Comparison of ENCODE assay signal across 8 cellular contexts in the genomic region with DNA sequence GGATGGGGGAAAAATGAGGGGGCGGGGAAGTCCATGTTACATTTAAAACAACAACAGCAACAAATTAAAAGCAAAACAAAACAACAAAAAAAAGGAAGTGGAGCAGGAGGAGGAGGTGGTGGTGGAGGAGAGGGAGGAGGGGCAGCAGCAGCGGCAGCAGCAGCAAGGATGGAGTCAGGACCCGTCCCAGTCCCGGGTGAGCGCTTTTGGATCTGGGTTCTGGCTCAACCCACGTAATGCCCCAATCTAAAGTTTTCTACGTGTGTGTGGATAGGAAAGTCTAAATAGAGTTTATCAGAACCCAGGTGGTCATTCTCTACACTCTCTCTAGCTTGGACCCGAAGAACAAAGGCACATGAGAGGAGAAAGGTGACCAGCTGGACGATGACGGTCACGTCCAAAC. TPM values are rescaled to one million over a fixed set of nuclear protein-coding genes. Genes with fewer than 3 reads are reported as not detected.
DNase-seq lines count a peak whose midpoint lies in the region; ATAC-seq and TF ChIP-seq lines count a peak whose summit lies in the region.

No MANE protein-coding gene starts in this region.

- peaks cover 61% of the 10 kb centered on the region for H3K4me1 ChIP-seq in mononuclear cell (ENCODE audit: insufficient read depth, low read length)
- H3K4me1 ChIP-seq in thyroid gland: peaks cover 11 to 40% of the 10 kb centered on the region in 2 donors

- H3K36me3 ChIP-seq in thyroid gland: no peaks in the 10 kb centered on the region

- ATAC-seq in HG02678 (IDR thresholded peaks at IDR 0.05; ENCODE audit: unreplicated experiment) (no peak), HG03039 (IDR thresholded peaks at IDR 0.05; ENCODE audit: unreplicated experiment) (no peak)

- DNase-seq in D341Med (ENCODE audit: low spot score) (peak; percentile 46), HL-60 (ENCODE audit: low read depth in 1 of 2, low spot score in 1 of 2) (peak in 1 of 2 experiments; percentile 62), thyroid gland (no peak), nucleus accumbens (lab: John Stamatoyannopoulos, UW) (no peak)
- DNase-seq in activated T-helper 1 cell treated with anti-CD3 and anti-CD28 coated beads, Interleukin-12 subunit alpha, Interleukin-12 subunit beta, Interleukin-2, Interleukin-4 antibody, amounts not matched to agents 30 ng/mL and 10 ng/mL and 1 ng/mL, durations not matched to agents 14 hours and 24 hours and 36 hours (ENCODE audit: low spot score): no peak

- peaks cover 56% of the 10 kb centered on the region for H3K4me1 Mint-ChIP-seq in activated T-helper 1 cell treated with anti-CD3 and anti-CD28 coated beads, Interleukin-12 subunit alpha, Interleukin-12 subunit beta, Interleukin-2, Interleukin-4 antibody, amounts not matched to agents 30 ng/mL and 10 ng/mL and 1 ng/mL, durations not matched to agents 14 hours and 24 hours and 36 hours (ENCODE audit: low read depth)

- H3K4me3 Mint-ChIP-seq in activated T-helper 1 cell treated with anti-CD3 and anti-CD28 coated beads, Interleukin-12 subunit alpha, Interleukin-12 subunit beta, Interleukin-2, Interleukin-4 antibody, amounts not matched to agents 30 ng/mL and 10 ng/mL and 1 ng/mL, durations not matched to agents 14 hours and 24 hours and 36 hours: peak overlapping the region; percentile 92

- H3K9me3 ChIP-seq in mononuclear cell (ENCODE audit: low read depth, low read length) (no peaks in the 10 kb centered on the region), thyroid gland (no peaks in the 10 kb centered on the region)

- TF ChIP-seq POLR2A in thyroid gland (IDR thresholded peaks at IDR 0.05): no peak

- TF ChIP-seq CTCF in HL-60 (IDR thresholded peaks at IDR 0.05; ENCODE audit: insufficient read depth, low read length): no peak
- no peak for TF ChIP-seq CTCF in thyroid gland (IDR thresholded peaks at IDR 0.05)

- peaks cover 17% of the 10 kb centered on the region for H3K36me3 Mint-ChIP-seq in activated T-helper 1 cell treated with anti-CD3 and anti-CD28 coated beads, Interleukin-12 subunit alpha, Interleukin-12 subunit beta, Interleukin-2, Interleukin-4 antibody, amounts not matched to agents 30 ng/mL and 10 ng/mL and 1 ng/mL, durations not matched to agents 14 hours and 24 hours and 36 hours (ENCODE audit: low read depth)

- intact Hi-C loops in activated T-helper 1 cell treated with anti-CD3 and anti-CD28 coated beads, Interleukin-12 subunit alpha, Interleukin-12 subunit beta, Interleukin-2, Interleukin-4 antibody, amounts not matched to agents 30 ng/mL and 10 ng/mL and 1 ng/mL, durations not matched to agents 14 hours and 24 hours and 36 hours (cut with micrococcal nuclease): loop anchor here (1.0 to 10.0 kb wide), 6 partner anchors 25 to 531 kb away; partner anchors contain the start of gene ETFA
- intact Hi-C loops in thyroid gland (cut with DNase I): loop anchor here (5.0 kb wide), 1 partner anchor 144 kb away; no protein-coding TSS in a partner anchor

- H3K27me3 Mint-ChIP-seq in activated T-helper 1 cell treated with anti-CD3 and anti-CD28 coated beads, Interleukin-12 subunit alpha, Interleukin-12 subunit beta, Interleukin-2, Interleukin-4 antibody, amounts not matched to agents 30 ng/mL and 10 ng/mL and 1 ng/mL, durations not matched to agents 14 hours and 24 hours and 36 hours (ENCODE audit: insufficient read depth): peaks cover 52% of the 10 kb centered on the region

- H3K9me3 Mint-ChIP-seq in activated T-helper 1 cell treated with anti-CD3 and anti-CD28 coated beads, Interleukin-12 subunit alpha, Interleukin-12 subunit beta, Interleukin-2, Interleukin-4 antibody, amounts not matched to agents 30 ng/mL and 10 ng/mL and 1 ng/mL, durations not matched to agents 14 hours and 24 hours and 36 hours: no peaks in the 10 kb centered on the region

- WGBS in thyroid gland, 2 donors: 10 to 11% methylated on average over 11 of the region's 11 CpGs

- H3K4me3 ChIP-seq in HL-60 (replicated peaks; ENCODE audit: insufficient read depth, low read length): peak overlapping the region; percentile 66
- peak overlapping the region; percentile 32 for H3K4me3 ChIP-seq in mononuclear cell (ENCODE audit: low read length)
- no peak overlapping the region for H3K4me3 ChIP-seq in thyroid gland (replicated peaks in 1 of 3)

- peak overlapping the region; percentile 72 for H3K27ac ChIP-seq in HL-60 (replicated peaks)
- H3K27ac ChIP-seq in thyroid gland: no peak overlapping the region

- H3K27ac Mint-ChIP-seq in activated T-helper 1 cell treated with anti-CD3 and anti-CD28 coated beads, Interleukin-12 subunit alpha, Interleukin-12 subunit beta, Interleukin-2, Interleukin-4 antibody, amounts not matched to agents 30 ng/mL and 10 ng/mL and 1 ng/mL, durations not matched to agents 14 hours and 24 hours and 36 hours: peak overlapping the region; percentile 85

- H3K27me3 ChIP-seq in HL-60 (ENCODE audit: insufficient read depth, poor library complexity, severe bottlenecking) (no peaks in the 10 kb centered on the region), mononuclear cell (ENCODE audit: insufficient read depth, low read length) (peaks cover 79% of the 10 kb centered on the region), thyroid gland (peaks cover 67% of the 10 kb centered on the region)

RNA-seq across cellular contexts. Expression of gene ISL2, which starts 0.7 kb away (rescaled TPM):
- total RNA-seq in activated T-helper 1 cell treated with anti-CD3 and anti-CD28 coated beads, Interleukin-12 subunit alpha, Interleukin-12 subunit beta, Interleukin-2, Interleukin-4 antibody, amounts not matched to agents 30 ng/mL and 10 ng/mL and 1 ng/mL, durations not matched to agents 14 hours and 24 hours and 36 hours: 1.3 TPM in 2 replicates
- total RNA-seq in mononuclear cell (0.21 TPM), thyroid gland (not detected)

RNA-seq across cellular contexts. Expression of gene ETFA, which starts 24.6 kb away (rescaled TPM):
- 129 and 133 TPM in 2 replicates for total RNA-seq in activated T-helper 1 cell treated with anti-CD3 and anti-CD28 coated beads, Interleukin-12 subunit alpha, Interleukin-12 subunit beta, Interleukin-2, Interleukin-4 antibody, amounts not matched to agents 30 ng/mL and 10 ng/mL and 1 ng/mL, durations not matched to agents 14 hours and 24 hours and 36 hours
- total RNA-seq in mononuclear cell (51.5 TPM), thyroid gland (10 to 100 TPM; 62.7 to 88.4 (median 75.9) TPM)

Comparison
In these comparisons a context has a peak if more than half of its experiments do, and no peak if none do; other contexts are left out.
1. H3K4me3 ChIP-seq: peak in HL-60 (single experiment) and mononuclear cell (single experiment); none in thyroid gland (0 of 3).